9 cellular contexts compared by ENCODE assay signal in genomic region chr2:84817239-84817655, GRCh38.
DNase-seq lines count a peak whose midpoint lies in the region; ATAC-seq, FAIRE-seq and TF ChIP-seq lines count a peak whose summit lies in the region.
"Had no signal": no experiment of that assay in that cellular context is flagged by ENCODE, and none has a peak within 500 bp of the region (broad histone marks: within the 10 kb centered on the region; RNA-seq: fewer than 3 reads in every experiment).

No MANE protein-coding gene starts in this region.

- no peak overlapping the region for H3K27ac ChIP-seq in breast epithelium

- H3K27ac Mint-ChIP-seq in T-helper 1 cell treated with Interleukin-12 subunit alpha and Interleukin-12 subunit beta and Interleukin-4 antibody, amounts not matched to agents 30 μg/mL and 1 μg/mL, for 36 hours, result peak overlapping the region; percentile 11

- H3K4me1 Mint-ChIP-seq in T-helper 1 cell treated with Interleukin-12 subunit alpha and Interleukin-12 subunit beta and Interleukin-4 antibody, amounts not matched to agents 30 μg/mL and 1 μg/mL, for 36 hours (ENCODE audit: low read depth), result peaks cover 25% of the 10 kb centered on the region

- H3K36me3 ChIP-seq in breast epithelium, result no peaks in the 10 kb centered on the region

- no peak overlapping the region for H3K4me3 Mint-ChIP-seq in T-helper 1 cell treated with Interleukin-12 subunit alpha and Interleukin-12 subunit beta and Interleukin-4 antibody, amounts not matched to agents 30 μg/mL and 1 μg/mL, for 36 hours

- no peak overlapping the region for H3K4me3 ChIP-seq in breast epithelium

- peaks cover 18% of the 10 kb centered on the region for H3K36me3 Mint-ChIP-seq in T-helper 1 cell treated with Interleukin-12 subunit alpha and Interleukin-12 subunit beta and Interleukin-4 antibody, amounts not matched to agents 30 μg/mL and 1 μg/mL, for 36 hours (ENCODE audit: low read depth)

- no peak for TF ChIP-seq CTCF in GM13977 (IDR thresholded peaks at IDR 0.05; ENCODE audit: extremely low read depth, insufficient read depth, missing control alignments)
- TF ChIP-seq CTCF in breast epithelium (IDR thresholded peaks at IDR 0.05), result no peak

- DNase-seq in GM13977 (ENCODE audit: low spot score), result peak; percentile 69
- no peak for DNase-seq in breast epithelium (ENCODE audit: low spot score in 2 of 2)
- no peak for DNase-seq in HTR-8/SVneo (ENCODE audit: insufficient read length, low spot score)
- no peak for DNase-seq in DMS53 (lab: John Stamatoyannopoulos, UW)
- no peak for DNase-seq in NCI-H2227 treated with DMSO at 0.1 percent for 48 hours (lab: John Stamatoyannopoulos, UW)
- DNase-seq: activated CD8-positive, alpha-beta memory T cell treated with anti-CD3 and anti-CD28 coated beads for 24 hours had no signal

- ATAC-seq in GM19324 (IDR thresholded peaks at IDR 0.05; ENCODE audit: low FRiP score, unreplicated experiment) (peak; percentile 83), HG02938 (IDR thresholded peaks at IDR 0.05; ENCODE audit: unreplicated experiment) (peak; percentile 94)

- TF ChIP-seq POLR2A in breast epithelium (IDR thresholded peaks at IDR 0.05), result no peak

- H3K27me3 Mint-ChIP-seq in T-helper 1 cell treated with Interleukin-12 subunit alpha and Interleukin-12 subunit beta and Interleukin-4 antibody, amounts not matched to agents 30 μg/mL and 1 μg/mL, for 36 hours (ENCODE audit: low read depth), result peaks cover 10% of the 10 kb centered on the region

- H3K9me3 ChIP-seq in breast epithelium, result no peaks in the 10 kb centered on the region

- in situ Hi-C loops in GM13977 (cut with MboI; ENCODE audit: low pct_unique_long_range_greater_than_20kb, low sequenced_read_pairs, unreplicated experiment), result no loop called here

- H3K9me3 Mint-ChIP-seq in T-helper 1 cell treated with Interleukin-12 subunit alpha and Interleukin-12 subunit beta and Interleukin-4 antibody, amounts not matched to agents 30 μg/mL and 1 μg/mL, for 36 hours, result no peaks in the 10 kb centered on the region

- no peaks in the 10 kb centered on the region for H3K27me3 ChIP-seq in breast epithelium

- no peak for FAIRE-seq in HTR-8/SVneo (lab: Jason Lieb, UNC)

- intact Hi-C loops in breast epithelium (cut with DNase I; ENCODE audit: low total_unique reads), result no loop called here

- no peaks in the 10 kb centered on the region for H3K4me1 ChIP-seq in breast epithelium
